In the genomic region with DNA sequence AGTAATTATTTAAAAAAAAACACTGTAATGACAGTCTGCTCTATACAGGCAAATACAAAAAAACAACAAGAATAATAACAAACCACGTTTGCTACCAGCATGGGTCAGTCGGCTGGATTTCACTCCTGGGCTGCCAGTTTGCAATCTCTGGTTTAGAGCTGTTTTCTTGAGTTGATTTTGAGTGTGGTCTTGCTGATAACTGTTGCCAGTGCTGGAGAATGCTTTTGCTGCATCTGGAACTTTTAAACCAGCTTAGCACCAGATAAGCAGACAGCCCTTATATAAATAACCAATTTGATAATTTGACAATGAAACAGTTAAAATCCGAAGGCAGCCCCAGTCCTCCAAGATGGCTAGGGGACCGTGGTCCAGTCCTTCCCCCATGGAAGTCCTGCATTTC, we compare ENCODE assay signal across 7 cellular contexts.
"Had no signal": no experiment of that assay in that cellular context is flagged by ENCODE, and none has a peak within 500 bp of the region (broad histone marks: within the 10 kb centered on the region; RNA-seq: fewer than 3 reads in every experiment).

No MANE protein-coding gene starts in this region.

- ATAC-seq: GM12878 had no signal

- H3K4me3 ChIP-seq: GM12878 had no signal

- DNase-seq: GDM1, GF-D8 had no signal

- FAIRE-seq: GM12878, GM12891, GM12892, GM18507, GM19239 had no signal
